ENCODE assay signal across 8 cellular contexts in genomic region chr7:104267701-104268368, GRCh38.
DNase-seq lines count a peak whose midpoint lies in the region; ATAC-seq, FAIRE-seq and TF ChIP-seq lines count a peak whose summit lies in the region.

No MANE protein-coding gene starts in this region.

- intact Hi-C loops in vagina (cut with DNase I): no loop called here

- peaks cover 18% of the 10 kb centered on the region for H3K9me3 Mint-ChIP-seq in activated naive CD8-positive, alpha-beta T cell treated with anti-CD3 and anti-CD28 coated beads, Interleukin-2, amount 50 U/mL, for 24 hours

- H3K9me3 ChIP-seq in neural cell (ENCODE audit: low read length): no peaks in the 10 kb centered on the region
- H3K9me3 ChIP-seq in vagina: no peaks in the 10 kb centered on the region

- no peak for TF ChIP-seq EP300 in neural cell (conservative IDR thresholded peaks at IDR 0.05; ENCODE audit: poor library complexity, severe bottlenecking)

- no peaks in the 10 kb centered on the region for H3K4me1 Mint-ChIP-seq in activated naive CD8-positive, alpha-beta T cell treated with anti-CD3 and anti-CD28 coated beads, Interleukin-2, amount 50 U/mL, for 24 hours

- no peak for TF ChIP-seq POLR2A in vagina (IDR thresholded peaks at IDR 0.05)

- TF ChIP-seq CTCF in GM06990 (IDR thresholded peaks at IDR 0.05; ENCODE audit: insufficient read depth, low read length, poor library complexity, severe bottlenecking) (peak; percentile 56), bronchial epithelial cell (IDR thresholded peaks at IDR 0.05; ENCODE audit: insufficient read depth, low read length, severe bottlenecking) (peak; percentile 33), neural cell (IDR thresholded peaks at IDR 0.05; ENCODE audit: poor library complexity, severe bottlenecking) (peak; percentile 68), vagina (IDR thresholded peaks at IDR 0.05) (no peak)

- TF ChIP-seq RAD21 in neural cell (conservative IDR thresholded peaks at IDR 0.05): peak; percentile 51

- no peak for ATAC-seq in activated naive CD8-positive, alpha-beta T cell treated with anti-CD3 and anti-CD28 coated beads, Interleukin-2, amount 50 U/mL, for 24 hours
- ATAC-seq in GM18867 (IDR thresholded peaks at IDR 0.05; ENCODE audit: unreplicated experiment): no peak

- no peaks in the 10 kb centered on the region for H3K36me3 Mint-ChIP-seq in activated naive CD8-positive, alpha-beta T cell treated with anti-CD3 and anti-CD28 coated beads, Interleukin-2, amount 50 U/mL, for 24 hours (ENCODE audit: low read depth)

- H3K27ac Mint-ChIP-seq in activated naive CD8-positive, alpha-beta T cell treated with anti-CD3 and anti-CD28 coated beads, Interleukin-2, amount 50 U/mL, for 24 hours: no peak overlapping the region

- no peaks in the 10 kb centered on the region for H3K9me2 ChIP-seq in neural cell (ENCODE audit: insufficient read depth, low read length)

- H3K4me3 Mint-ChIP-seq in activated naive CD8-positive, alpha-beta T cell treated with anti-CD3 and anti-CD28 coated beads, Interleukin-2, amount 50 U/mL, for 24 hours: no peak overlapping the region

- no peak overlapping the region for H3K9ac ChIP-seq in neural cell (ENCODE audit: low read length)

- no peak overlapping the region for H3K4me2 ChIP-seq in neural cell (ENCODE audit: low read length)

- H3K4me3 ChIP-seq in GM06990 (replicated peaks; ENCODE audit: low read depth, low read length) (no peak overlapping the region), bronchial epithelial cell (ENCODE audit: low read depth, low read length) (no peak overlapping the region), neural cell (ENCODE audit: low read length) (no peak overlapping the region), vagina (no peak overlapping the region)

- DNase-seq in GM06990 (ENCODE audit: extremely low read depth, insufficient read length) (no peak), NCI-H1694 treated with DMSO at 0.1 percent for 48 hours (lab: John Stamatoyannopoulos, UW) (peak; percentile 75), bronchial epithelial cell (ENCODE audit: low read depth) (peak; percentile 40), NCI-H187 (lab: John Stamatoyannopoulos, UW) (no peak), vagina (ENCODE audit: extremely low spot score in 2 of 2) (no peak)
- DNase-seq in activated naive CD8-positive, alpha-beta T cell treated with anti-CD3 and anti-CD28 coated beads, Interleukin-2, amount 50 U/mL, for 24 hours: no peak

- peaks cover 25% of the 10 kb centered on the region for H3K27me3 Mint-ChIP-seq in activated naive CD8-positive, alpha-beta T cell treated with anti-CD3 and anti-CD28 coated beads, Interleukin-2, amount 50 U/mL, for 24 hours

- no peaks in the 10 kb centered on the region for H3K4me1 ChIP-seq in vagina

- H3K27ac ChIP-seq in neural cell (ENCODE audit: low read length) (no peak overlapping the region), vagina (no peak overlapping the region)

- H2AFZ ChIP-seq in neural cell (ENCODE audit: low read depth, low read length): no peak overlapping the region

- no peaks in the 10 kb centered on the region for H3F3A ChIP-seq in neural cell (ENCODE audit: insufficient read depth, low read length, poor library complexity, severe bottlenecking)

- no peaks in the 10 kb centered on the region for H4K20me1 ChIP-seq in neural cell (ENCODE audit: insufficient read depth)

- H3K27me3 ChIP-seq in GM06990 (replicated peaks; ENCODE audit: control insufficient read depth, insufficient read depth, low read length) (no peaks in the 10 kb centered on the region), bronchial epithelial cell (ENCODE audit: control insufficient read depth, insufficient read depth, low read length) (no peaks in the 10 kb centered on the region), neural cell (ENCODE audit: insufficient read depth, low read depth, low read length) (no peaks in the 10 kb centered on the region), vagina (no peaks in the 10 kb centered on the region)

- FAIRE-seq in bronchial epithelial cell (lab: Jason Lieb, UNC): no peak

- H3K79me2 ChIP-seq in neural cell (replicated peaks; ENCODE audit: insufficient read depth, low read length): no peaks in the 10 kb centered on the region

- H3K36me3 ChIP-seq in GM06990 (ENCODE audit: control insufficient read depth, insufficient read depth, low read length) (no peaks in the 10 kb centered on the region), bronchial epithelial cell (ENCODE audit: control insufficient read depth, insufficient read depth, low read length) (no peaks in the 10 kb centered on the region), neural cell (ENCODE audit: insufficient read depth, low read length) (no peaks in the 10 kb centered on the region), vagina (no peaks in the 10 kb centered on the region)

TF ChIP-seq in neural cell, 6 proteins besides CTCF, POLR2A, EP300 and RAD21:
- TF ChIP-seq SMC3 (conservative IDR thresholded peaks at IDR 0.05; ENCODE audit: poor library complexity) (peak; percentile 62), REST (IDR thresholded peaks at IDR 0.05; ENCODE audit: borderline replicate concordance) (no peak)

Comparison
In these comparisons a context has a peak if more than half of its experiments do, and no peak if none do; other contexts are left out.
1. DNase-seq: peak in NCI-H1694 treated with DMSO at 0.1 percent for 48 hours (single experiment) and bronchial epithelial cell (single experiment); none in GM06990 (single experiment), NCI-H187 (0 of 2), activated naive CD8-positive, alpha-beta T cell treated with anti-CD3 and anti-CD28 coated beads, Interleukin-2, amount 50 U/mL, for 24 hours (single experiment) and vagina (0 of 2).
2. CTCF ChIP-seq: peak in GM06990 (single experiment), bronchial epithelial cell (single experiment) and neural cell (single experiment); none in vagina (0 of 3).